ENCODE assay signal across 17 cellular contexts in genomic region chr22:24978308-24978707, GRCh38. TPM values are rescaled to one million over a fixed set of nuclear protein-coding genes. Genes with fewer than 3 reads are reported as not detected.
A peak's percentile ranks its signal among the peaks of the same experiment; 100 is the strongest.
DNase-seq lines count a peak whose midpoint lies in the region; ATAC-seq and TF ChIP-seq lines count a peak whose summit lies in the region.
"Had no signal": no experiment of that assay in that cellular context is flagged by ENCODE, and none has a peak within 500 bp of the region (broad histone marks: within the 10 kb centered on the region; RNA-seq: fewer than 3 reads in every experiment).

No MANE protein-coding gene starts in this region.

- no peaks in the 10 kb centered on the region for H3K36me3 Mint-ChIP-seq in neural crest cell (ENCODE audit: low read depth)
- H3K36me3 Mint-ChIP-seq in T-helper 17 cell (ENCODE audit: low read depth), result no peaks in the 10 kb centered on the region

- H3K4me1 Mint-ChIP-seq in neural crest cell (peaks cover 42% of the 10 kb centered on the region), T-helper 17 cell (no peaks in the 10 kb centered on the region)
- H3K4me1 Mint-ChIP-seq: activated naive CD8-positive, alpha-beta T cell treated with anti-CD3 and anti-CD28 coated beads, Interleukin-2, amount 50 U/mL, for 24 hours had no signal

- H3K9me3 ChIP-seq in left ventricle myocardium inferior (replicated peaks), result no peaks in the 10 kb centered on the region
- no peaks in the 10 kb centered on the region for H3K9me3 ChIP-seq in upper lobe of left lung
- no peaks in the 10 kb centered on the region for H3K9me3 ChIP-seq in T-helper 17 cell (ENCODE audit: control insufficient read depth, low read length, poor library complexity, severe bottlenecking)

- ATAC-seq in Right ventricle myocardium superior (ENCODE audit: poor library complexity) (no peak), upper lobe of left lung (ENCODE audit: low FRiP score in 2 of 2) (no peak), T-helper 17 cell (no peak)
- ATAC-seq: activated naive CD8-positive, alpha-beta T cell treated with anti-CD3 and anti-CD28 coated beads, Interleukin-2, amount 50 U/mL, for 24 hours; activated T-cell treated with anti-CD3 and anti-CD28 coated beads, Interleukin-2, amount 50 U/mL, for 72 hours had no signal

- 90 to 93% methylated on average over 1 of the region's 1 CpG for WGBS in upper lobe of left lung, 2 donors

- TF ChIP-seq POLR2A in upper lobe of left lung (IDR thresholded peaks at IDR 0.05), result no peak

- H3K27ac Mint-ChIP-seq in neural crest cell (ENCODE audit: unreplicated experiment) (peak overlapping the region; percentile 82), T-helper 17 cell (no peak overlapping the region)
- H3K27ac Mint-ChIP-seq: activated naive CD8-positive, alpha-beta T cell treated with anti-CD3 and anti-CD28 coated beads, Interleukin-2, amount 50 U/mL, for 24 hours; activated T-cell treated with anti-CD3 and anti-CD28 coated beads, Interleukin-2, amount 50 U/mL, for 72 hours; CD4-positive, alpha-beta T cell had no signal

- DNase-seq in left ventricle myocardium inferior, result no peak
- no peak for DNase-seq in Right ventricle myocardium superior
- DNase-seq in epithelial cell of prostate (ENCODE audit: low read depth, low spot score), result no peak
- DNase-seq in neural crest cell (ENCODE audit: low read depth, low spot score), result no peak
- no peak for DNase-seq in upper lobe of left lung
- DNase-seq in central memory CD4-positive, alpha-beta T cell, result no peak
- no peak for DNase-seq in T-helper 17 cell
- no peak for DNase-seq in OCI-M1 (lab: John Stamatoyannopoulos, UW)
- DNase-seq: activated CD4-positive, alpha-beta T cell treated with anti-CD3 and anti-CD28 coated beads, Interleukin-2, amount 50 U/mL, for 4 hours; activated naive CD8-positive, alpha-beta T cell treated with anti-CD3 and anti-CD28 coated beads, Interleukin-2, amount 50 U/mL, for 24 hours; activated T-cell treated with anti-CD3 and anti-CD28 coated beads, Interleukin-2, amount 50 U/mL, for 72 hours; CD4-positive, alpha-beta T cell; DMS79 treated with DMSO at 0.1 percent for 48 hours; Kasumi-1; NCI-H446 treated with DMSO at 0.1 percent for 48 hours; occipital lobe had no signal

- TF ChIP-seq CTCF in left ventricle myocardium inferior (IDR thresholded peaks at IDR 0.05; ENCODE audit: borderline replicate concordance), result no peak
- no peak for TF ChIP-seq CTCF in neural crest cell (conservative IDR thresholded peaks at IDR 0.05)
- no peak for TF ChIP-seq CTCF in upper lobe of left lung (IDR thresholded peaks at IDR 0.05)

- intact Hi-C loops in left ventricle myocardium inferior (cut with micrococcal nuclease) (no loop called here), Right ventricle myocardium superior (cut with DNase I) (no loop called here)

- H3K27me3 ChIP-seq in left ventricle myocardium inferior (ENCODE audit: low read depth) (no peaks in the 10 kb centered on the region), upper lobe of left lung (no peaks in the 10 kb centered on the region)

- no peaks in the 10 kb centered on the region for H3K9me3 Mint-ChIP-seq in neural crest cell
- H3K9me3 Mint-ChIP-seq: activated naive CD8-positive, alpha-beta T cell treated with anti-CD3 and anti-CD28 coated beads, Interleukin-2, amount 50 U/mL, for 24 hours; activated T-cell treated with anti-CD3 and anti-CD28 coated beads, Interleukin-2, amount 50 U/mL, for 72 hours; CD4-positive, alpha-beta T cell had no signal

- peak overlapping the region; percentile 10 for H3K4me3 Mint-ChIP-seq in neural crest cell
- no peak overlapping the region for H3K4me3 Mint-ChIP-seq in T-helper 17 cell
- H3K4me3 Mint-ChIP-seq: activated naive CD8-positive, alpha-beta T cell treated with anti-CD3 and anti-CD28 coated beads, Interleukin-2, amount 50 U/mL, for 24 hours; activated T-cell treated with anti-CD3 and anti-CD28 coated beads, Interleukin-2, amount 50 U/mL, for 72 hours; CD4-positive, alpha-beta T cell had no signal

- H3K4me3 ChIP-seq in left ventricle myocardium inferior, result no peak overlapping the region
- no peak overlapping the region for H3K4me3 ChIP-seq in upper lobe of left lung

- H3K27ac ChIP-seq in left ventricle myocardium inferior (replicated peaks) (peak overlapping the region; percentile 86), epithelial cell of prostate (peak overlapping the region; percentile 92), upper lobe of left lung (peak overlapping the region; percentile 75 to 88 (median 85))

- H3K4me1 ChIP-seq in left ventricle myocardium inferior, result peaks cover 75% of the 10 kb centered on the region
- peaks cover 31 to 44% (median 40%) of the 10 kb centered on the region in 4 donors for H3K4me1 ChIP-seq in upper lobe of left lung

- TF ChIP-seq EP300 in upper lobe of left lung (IDR thresholded peaks at IDR 0.05), result no peak

- no peaks in the 10 kb centered on the region for H3K36me3 ChIP-seq in left ventricle myocardium inferior
- H3K36me3 ChIP-seq in upper lobe of left lung, result no peaks in the 10 kb centered on the region

- H3K27me3 Mint-ChIP-seq in neural crest cell (ENCODE audit: low read depth) (no peaks in the 10 kb centered on the region), T-helper 17 cell (peaks cover 5% of the 10 kb centered on the region)
- H3K27me3 Mint-ChIP-seq: activated naive CD8-positive, alpha-beta T cell treated with anti-CD3 and anti-CD28 coated beads, Interleukin-2, amount 50 U/mL, for 24 hours; CD4-positive, alpha-beta T cell had no signal

RNA-seq across cellular contexts. Expression of gene KIAA1671, which starts 25.8 kb away (rescaled TPM):
- 12.2 TPM for total RNA-seq in left ventricle myocardium inferior
- total RNA-seq in Right ventricle myocardium superior, result 12.6 TPM
- total RNA-seq in neural crest cell, result 14.2 and 14.5 TPM in 2 replicates
- total RNA-seq in upper lobe of left lung, result 10 to 100 TPM; 30.9 to 57.7 (median 42.1) TPM
- 1 to 10 TPM; 1.4 to 3.2 TPM for total RNA-seq in T-helper 17 cell

RNA-seq across cellular contexts. Expression of gene LHFPL7, which starts 31.8 kb away (rescaled TPM):
- total RNA-seq in left ventricle myocardium inferior, result not detected
- total RNA-seq in Right ventricle myocardium superior, result not detected
- not detected in 2 replicates for total RNA-seq in neural crest cell
- total RNA-seq in upper lobe of left lung, result not detected
- not detected for total RNA-seq in T-helper 17 cell
- total RNA-seq: activated T-cell treated with anti-CD3 and anti-CD28 coated beads, Interleukin-2, amount 50 U/mL, for 72 hours; CD4-positive, alpha-beta T cell; lung microvascular endothelial cell; occipital lobe had no signal
